33 cellular contexts compared by ENCODE assay signal in the genomic region with DNA sequence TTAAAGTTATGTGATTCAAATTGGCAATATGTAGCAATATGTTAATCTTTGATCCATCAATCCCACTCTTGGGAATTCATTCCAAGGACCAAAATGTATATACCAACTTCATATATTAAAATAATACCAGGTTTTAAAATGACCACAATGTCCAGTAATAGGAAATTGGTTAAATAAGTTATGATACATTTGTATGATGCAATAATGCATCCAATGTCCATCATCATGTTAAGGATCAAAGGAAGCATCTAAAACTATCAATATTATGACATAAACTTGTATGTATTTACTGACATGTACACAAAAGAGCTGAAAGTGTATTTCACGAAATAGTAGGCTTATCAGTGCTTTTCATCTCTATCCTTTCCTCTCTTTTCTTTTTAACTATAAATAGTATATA.
DNase-seq lines count a peak whose midpoint lies in the region; ATAC-seq, FAIRE-seq and TF ChIP-seq lines count a peak whose summit lies in the region.
"Had no signal": no experiment of that assay in that cellular context is flagged by ENCODE, and none has a peak within 500 bp of the region (broad histone marks: within the 10 kb centered on the region; RNA-seq: fewer than 3 reads in every experiment).

No MANE protein-coding gene starts in this region.

- H2AFZ ChIP-seq in HepG2 (ENCODE audit: low read length) (no peak overlapping the region), IMR-90 (replicated peaks; ENCODE audit: low read length, poor library complexity) (no peak overlapping the region), K562 (ENCODE audit: low read depth, low read length) (no peak overlapping the region)

- no peak overlapping the region for H4K91ac ChIP-seq in IMR-90 (ENCODE audit: insufficient read depth, low read depth, low read length)

- WGBS in HepG2 (ENCODE audit: low lambda C conversion rate): 0% methylated on average over 1 of the region's 1 CpG
- 25% methylated on average over 1 of the region's 1 CpG for WGBS in right lobe of liver (ENCODE audit: insufficient coverage, low coverage, low lambda C conversion rate, missing lambda C conversion rate)
- no CpG with 5 or more reads among the region's 1 CpG for WGBS in IMR-90 (ENCODE audit: extremely low coverage in 2 of 2, insufficient read length in 1 of 2), 2 experiments
- WGBS in K562 (ENCODE audit: insufficient coverage, low coverage, missing lambda C conversion rate): 0% methylated on average over 1 of the region's 1 CpG

- no peaks in the 10 kb centered on the region for H4K20me1 ChIP-seq in HepG2 (ENCODE audit: insufficient read depth, low read length)
- H4K20me1 ChIP-seq in IMR-90 (ENCODE audit: insufficient read depth, low read length): no peaks in the 10 kb centered on the region
- H4K20me1 ChIP-seq in K562 (replicated peaks; ENCODE audit: control insufficient read depth, insufficient read depth, low read length): no peaks in the 10 kb centered on the region
- H4K20me1 ChIP-seq: BLaER1; BLaER1 treated with 17β-estradiol and CSF1 and Interleukin-3, amounts not matched to agents 10 nM and 100 nM had no signal

- H3K14ac ChIP-seq in IMR-90 (replicated peaks; ENCODE audit: low read depth, low read length): no peak overlapping the region

- H3K9me1 ChIP-seq in IMR-90 (ENCODE audit: insufficient read depth, low read length) (no peaks in the 10 kb centered on the region), K562 (ENCODE audit: control insufficient read depth, insufficient read depth, low read length) (no peaks in the 10 kb centered on the region)

- no peak overlapping the region for H2BK15ac ChIP-seq in IMR-90 (ENCODE audit: low read depth, low read length)

- no peak overlapping the region for H3K9ac ChIP-seq in HepG2 (ENCODE audit: insufficient read depth, low read depth, low read length)
- H3K9ac ChIP-seq in IMR-90 (ENCODE audit: low read depth, low read length): no peak overlapping the region
- H3K9ac ChIP-seq in K562 (ENCODE audit: insufficient read depth in 1 of 2, low read depth in 2 of 2, low read length in 2 of 2): no peak overlapping the region
- H3K9ac ChIP-seq: BLaER1; BLaER1 treated with 17β-estradiol and CSF1 and Interleukin-3, amounts not matched to agents 10 nM and 100 nM had no signal

- no peak overlapping the region for H3K56ac ChIP-seq in IMR-90 (ENCODE audit: extremely low read depth, insufficient read depth, low read length)

- in situ Hi-C loops in HepG2 (cut with HindIII; ENCODE audit: extremely low pct_ligation_motif_present, low pct_unique_long_range_greater_than_20kb): no loop called here
- in situ Hi-C loops in IMR-90 (cut with MboI; ENCODE audit: low sequenced_read_pairs): no loop called here
- in situ Hi-C loops in K562 (cut with MboI): no loop called here

- H3K4me1 ChIP-seq in HepG2 (ENCODE audit: insufficient read depth, low read length): no peaks in the 10 kb centered on the region
- no peaks in the 10 kb centered on the region for H3K4me1 ChIP-seq in right lobe of liver
- no peaks in the 10 kb centered on the region for H3K4me1 ChIP-seq in IMR-90 (ENCODE audit: control insufficient read depth, insufficient read depth, low read length)
- no peaks in the 10 kb centered on the region for H3K4me1 ChIP-seq in K562 (replicated peaks in 1 of 2; ENCODE audit: control insufficient read depth in 2 of 2, insufficient read depth in 2 of 2, low read length in 2 of 2)
- H3K4me1 ChIP-seq: A549, BE2C, Caco-2 had no signal

- H3K36me3 ChIP-seq in HepG2 (replicated peaks in 1 of 2; ENCODE audit: control insufficient read depth in 1 of 2, insufficient read depth in 2 of 2, low read length in 2 of 2) (no peaks in the 10 kb centered on the region), right lobe of liver (no peaks in the 10 kb centered on the region), IMR-90 (ENCODE audit: control insufficient read depth, insufficient read depth, low read length) (no peaks in the 10 kb centered on the region), K562 (ENCODE audit: control insufficient read depth, insufficient read depth, low read length) (no peaks in the 10 kb centered on the region)
- H3K36me3 ChIP-seq: BE2C; BLaER1; BLaER1 treated with 17β-estradiol and CSF1 and Interleukin-3, amounts not matched to agents 10 nM and 100 nM had no signal

- H3K27ac ChIP-seq in HepG2 (ENCODE audit: extremely low read length, insufficient read depth, low read length) (no peak overlapping the region), right lobe of liver (no peak overlapping the region), IMR-90 (ENCODE audit: insufficient read depth, low read length) (no peak overlapping the region), K562 (ENCODE audit: extremely low read depth, low read depth, low read length) (no peak overlapping the region)
- H3K27ac ChIP-seq: 22Rv1, A549, BLaER1, C4-2B had no signal

- H3K79me2 ChIP-seq in HepG2 (ENCODE audit: insufficient read depth, low read length): no peaks in the 10 kb centered on the region
- no peaks in the 10 kb centered on the region for H3K79me2 ChIP-seq in K562 (ENCODE audit: control insufficient read depth, insufficient read depth, low read length)

- no peak overlapping the region for H3K23ac ChIP-seq in IMR-90 (ENCODE audit: low read depth, low read length)

- no peak overlapping the region for H4K8ac ChIP-seq in IMR-90 (ENCODE audit: low read depth in 2 of 2, low read length in 2 of 2)

- dilution Hi-C loops in IMR-90 (cut with HindIII; ENCODE audit: low sequenced_read_pairs, unreplicated experiment): no loop called here

- no peak overlapping the region for H4K5ac ChIP-seq in IMR-90 (ENCODE audit: low read depth, low read length)

- intact Hi-C loops in HepG2 (cut with micrococcal nuclease; ENCODE audit: unreplicated experiment) (no loop called here), right lobe of liver (cut with DNase I) (no loop called here), IMR-90 (cut with micrococcal nuclease) (no loop called here), K562 (cut with micrococcal nuclease) (no loop called here)

- no peak overlapping the region for H2AK9ac ChIP-seq in IMR-90 (replicated peaks; ENCODE audit: low read depth, low read length, poor library complexity)

- H3K4ac ChIP-seq in IMR-90 (ENCODE audit: low read depth, low read length): no peak overlapping the region

- DNase-seq in HepG2 (ENCODE audit: low spot score) (no peak), right lobe of liver (no peak), IMR-90 (no peak), K562 (ENCODE audit: extremely low read depth in 1 of 4, low spot score in 3 of 4) (no peak), NCI-H2029 (lab: John Stamatoyannopoulos, UW) (no peak)
- no peak for DNase-seq in activated naive CD4-positive, alpha-beta T cell treated with anti-CD3 and anti-CD28 coated beads, Interleukin-2, amount 50 U/mL, for 16 hours
- DNase-seq: 8988T; ACHN; AML-193; BE2C; C1 segment of cervical spinal cord; Caco-2; Calu3; CD4-positive, alpha-beta memory T cell; CD4-positive, alpha-beta T cell; CD4-positive, CD25-positive, alpha-beta regulatory T cell; CD8-positive, alpha-beta memory T cell; CD8-positive, alpha-beta T cell; COR-L47; DMS 273 treated with DMSO at 0.1 percent for 48 hours; DMS153; DMS53; DMS79; DMS79 treated with DMSO at 0.1 percent for 48 hours; DND-41; EL had no signal

- CTCF ChIA-PET in HepG2 (lab: Yijun Ruan, JAX; ENCODE audit: low intra/inter-chr PET ratio, low total read pairs): no interaction called here
- CTCF ChIA-PET in IMR-90 (lab: Yijun Ruan, JAX): no interaction called here
- CTCF ChIA-PET in K562 (lab: Yijun Ruan, JAX; ENCODE audit: low intra/inter-chr PET ratio): no interaction called here

- H2BK20ac ChIP-seq in IMR-90 (ENCODE audit: low read depth, low read length): no peak overlapping the region

- TF ChIP-seq EP300 in HepG2 (IDR thresholded peaks at IDR 0.05; ENCODE audit: low read depth in 2 of 2, low read length in 2 of 2): no peak
- no peak for TF ChIP-seq EP300 in HepG2 (CRISPR knock-in tag; IDR thresholded peaks at IDR 0.05; ENCODE audit: borderline replicate concordance)
- no peak for TF ChIP-seq EP300 in K562 (IDR thresholded peaks at IDR 0.05; ENCODE audit: low read length)

- H3K9me3 ChIP-seq in HepG2 (ENCODE audit: low read length): no peaks in the 10 kb centered on the region
- no peaks in the 10 kb centered on the region for H3K9me3 ChIP-seq in right lobe of liver
- no peaks in the 10 kb centered on the region for H3K9me3 ChIP-seq in IMR-90 (ENCODE audit: control insufficient read depth, insufficient read depth, low read length)
- no peaks in the 10 kb centered on the region; the same call in 1 of the 2 replicates for H3K9me3 ChIP-seq in K562 (replicated peaks; ENCODE audit: control insufficient read depth, insufficient read depth, low read depth, low read length)
- H3K9me3 ChIP-seq: A549; BE2C; BLaER1; BLaER1 treated with 17β-estradiol and CSF1 and Interleukin-3, amounts not matched to agents 10 nM and 100 nM; Caco-2 had no signal

- no peak overlapping the region for H2BK120ac ChIP-seq in IMR-90 (ENCODE audit: low read depth, low read length)

- TF ChIP-seq CTCF in HepG2 (CRISPR knock-in tag; IDR thresholded peaks at IDR 0.05) (no peak), right lobe of liver (IDR thresholded peaks at IDR 0.05) (no peak), IMR-90 (conservative IDR thresholded peaks at IDR 0.05; ENCODE audit: low read depth, low read length) (no peak), K562 (IDR thresholded peaks at IDR 0.05 in 2 of 3, conservative IDR thresholded peaks at IDR 0.05 in 1 of 3; ENCODE audit: insufficient read depth in 2 of 3, low read depth in 1 of 3, low read length in 3 of 3) (no peak)

- TF ChIP-seq POLR2A in HepG2 (IDR thresholded peaks at IDR 0.05; ENCODE audit: insufficient read depth in 1 of 2, low read depth in 2 of 2, low read length in 2 of 2) (no peak), right lobe of liver (IDR thresholded peaks at IDR 0.05) (no peak), IMR-90 (IDR thresholded peaks at IDR 0.05; ENCODE audit: low read depth, low read length) (no peak), K562 (conservative IDR thresholded peaks at IDR 0.05) (no peak)

- TF ChIP-seq RAD21 in HepG2 (CRISPR knock-in tag; IDR thresholded peaks at IDR 0.05): no peak
- TF ChIP-seq RAD21 in IMR-90 (IDR thresholded peaks at IDR 0.05; ENCODE audit: low read length): no peak
- no peak for TF ChIP-seq RAD21 in K562 (CRISPR knock-in tag; conservative IDR thresholded peaks at IDR 0.05 in 1 of 2, IDR thresholded peaks at IDR 0.05 in 1 of 2)

- POLR2A ChIA-PET in HepG2 (lab: Yijun Ruan, JAX) (no interaction called here), IMR-90 (lab: Charles Lee; ENCODE audit: unreplicated experiment) (no interaction called here), K562 (lab: Yijun Ruan, JAX) (no interaction called here)

- H3K4me2 ChIP-seq in HepG2 (ENCODE audit: low read depth, low read length) (no peak overlapping the region), IMR-90 (ENCODE audit: low read depth, low read length) (no peak overlapping the region), K562 (ENCODE audit: insufficient read depth, low read length) (no peak overlapping the region)
- H3K4me2 ChIP-seq: A549, BLaER1 had no signal

- no peaks in the 10 kb centered on the region for H3K79me1 ChIP-seq in IMR-90 (ENCODE audit: low read depth in 1 of 2, low read length in 2 of 2)

- no peak overlapping the region for H2AK5ac ChIP-seq in IMR-90 (ENCODE audit: low read depth, low read length)

- ATAC-seq in HepG2 (no peak), right lobe of liver (no peak), IMR-90 (ENCODE audit: low read depth) (no peak), K562 (no peak)
- ATAC-seq: A549; CD8-positive, alpha-beta T cell had no signal

- BruUV-seq in HepG2 (replicated peaks; lab: Mats Ljungman, UMichigan) (no TSS peak), IMR-90 (replicated peaks; lab: Mats Ljungman, UMichigan) (no TSS peak), K562 (replicated peaks; lab: Mats Ljungman, UMichigan) (no TSS peak)

- H3K27me3 ChIP-seq in HepG2 (ENCODE audit: control insufficient read depth in 1 of 2, insufficient read depth in 2 of 2, low read length in 2 of 2) (no peaks in the 10 kb centered on the region), right lobe of liver (no peaks in the 10 kb centered on the region), IMR-90 (ENCODE audit: control insufficient read depth, insufficient read depth, low read length) (no peaks in the 10 kb centered on the region), K562 (ENCODE audit: control insufficient read depth in 2 of 2, insufficient read depth in 2 of 2, low read length in 2 of 2) (no peaks in the 10 kb centered on the region)
- H3K27me3 ChIP-seq: BE2C; BLaER1; BLaER1 treated with 17β-estradiol and CSF1 and Interleukin-3, amounts not matched to agents 10 nM and 100 nM had no signal

- no peak for FAIRE-seq in HepG2 (lab: Jason Lieb, UNC)
- FAIRE-seq in K562 (lab: Jason Lieb, UNC): no peak
- FAIRE-seq: A204.1, A549, D721Med had no signal

- no peak overlapping the region for H3K18ac ChIP-seq in IMR-90 (ENCODE audit: low read depth, low read length)

- no peak overlapping the region for H3K4me3 ChIP-seq in HepG2 (replicated peaks in 1 of 3; ENCODE audit: insufficient read depth in 1 of 3, low read depth in 2 of 3, low read length in 3 of 3)
- no peak overlapping the region for H3K4me3 ChIP-seq in right lobe of liver
- no peak overlapping the region for H3K4me3 ChIP-seq in IMR-90 (ENCODE audit: insufficient read depth, low read depth, low read length)
- H3K4me3 ChIP-seq in K562: no peak overlapping the region
- H3K4me3 ChIP-seq: A549; BLaER1; BLaER1 treated with 17β-estradiol and CSF1 and Interleukin-3, amounts not matched to agents 10 nM and 100 nM had no signal

- H2BK5ac ChIP-seq in IMR-90 (ENCODE audit: low read depth, low read length, poor library complexity, severe bottlenecking): no peak overlapping the region
